Comparison of ENCODE assay signal across 22 cellular contexts in the genomic region with DNA sequence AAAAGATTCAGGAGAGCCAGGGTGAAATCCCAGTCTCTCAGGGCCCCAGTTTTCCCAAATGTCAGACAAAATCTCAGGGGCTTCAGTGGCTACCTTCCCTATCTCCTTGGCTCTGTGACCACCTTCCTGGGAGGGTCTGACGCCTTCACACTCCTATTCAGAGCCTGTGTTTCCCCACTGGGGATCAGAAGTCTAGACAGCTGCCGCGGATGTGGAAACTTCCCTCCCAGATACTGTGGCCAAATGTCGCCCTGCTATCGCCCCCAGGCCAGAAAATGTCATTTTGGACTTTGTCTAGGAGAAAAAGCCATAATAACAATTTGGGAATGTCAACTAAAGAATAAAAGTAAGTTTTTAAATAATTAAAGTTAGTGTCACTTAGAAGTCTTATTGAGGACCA. TPM values are rescaled to one million over a fixed set of nuclear protein-coding genes. Genes with fewer than 3 reads are reported as not detected.
"Had no signal": no experiment of that assay in that cellular context is flagged by ENCODE, and none has a peak within 500 bp of the region (broad histone marks: within the 10 kb centered on the region; RNA-seq: fewer than 3 reads in every experiment).

No MANE protein-coding gene starts in this region.

- H3K36me3 ChIP-seq: MG63 had no signal

- H3K9me3 ChIP-seq: MG63 had no signal

- DNase-seq: IMR-90, Karpas-422, KG1, MG63, NCI-H1092, NCI-H1105 treated with DMSO at 0.1 percent for 48 hours, NCI-H1417 treated with DMSO at 0.1 percent for 48 hours, NCI-H187 treated with DMSO at 0.1 percent for 48 hours, NCI-H2029 treated with DMSO at 0.1 percent for 48 hours, NCI-H2171, NCI-H226, NCI-H446, NCI-H510A, NCI-H524 treated with DMSO at 0.1 percent for 48 hours, NCI-H69, NCI-H774, PC-3, SHP77 had no signal

- H3K4me3 ChIP-seq: MG63 had no signal

- H3K27ac ChIP-seq: RWPE1 had no signal

- H3K27me3 ChIP-seq: MG63 had no signal

- ATAC-seq: Panc1, PC-3, SK-N-SH treated with all-trans-retinoic acid at 6 μM for 48 hours had no signal

RNA-seq across cellular contexts. Expression of gene A3GALT2, which starts 15.9 kb away (rescaled TPM):
- total RNA-seq: IMR-90, OCI-LY7, PC-3 had no signal
- polyA plus RNA-seq: IMR-90 had no signal
